Comparison of ENCODE assay signal across 1 cellular context in the genomic region with DNA sequence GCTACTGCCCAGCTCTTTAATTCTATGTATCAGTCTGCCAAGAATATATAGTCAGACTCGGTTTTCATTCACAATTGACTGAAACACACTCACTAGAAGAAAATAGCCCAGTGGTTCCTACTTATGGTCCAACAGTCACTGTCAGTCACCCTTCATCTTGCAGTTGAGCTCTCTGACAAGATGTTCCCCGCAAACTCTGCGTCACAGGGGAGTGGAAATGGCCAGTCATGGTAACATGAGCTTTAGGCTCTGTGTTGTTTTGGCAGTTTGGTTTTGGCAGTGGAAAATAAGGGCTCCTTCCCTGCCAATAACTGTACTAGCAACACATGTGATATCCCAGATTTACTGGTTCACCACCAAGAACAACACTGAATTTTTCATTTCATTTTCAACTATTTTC.
TF ChIP-seq lines count a peak whose summit lies in the region.

No MANE protein-coding gene starts in this region.

TF ChIP-seq in GM23338, 12 proteins besides CTCF, POLR2A, EP300 and RAD21 (continued from another document):
- TF ChIP-seq EZH2phosphoT487 (IDR thresholded peaks at IDR 0.05; ENCODE audit: unreplicated experiment) (no peak), CREB1 (CRISPR knock-in tag; IDR thresholded peaks at IDR 0.05; ENCODE audit: low read depth) (no peak), JUNB (IDR thresholded peaks at IDR 0.05; ENCODE audit: unreplicated experiment) (no peak), POLR2AphosphoS5 (IDR thresholded peaks at IDR 0.05; ENCODE audit: low read depth) (no peak), ZNF331 (CRISPR knock-in tag; IDR thresholded peaks at IDR 0.05; ENCODE audit: low read depth) (no peak)
- TF ChIP-seq, protein P1, sequence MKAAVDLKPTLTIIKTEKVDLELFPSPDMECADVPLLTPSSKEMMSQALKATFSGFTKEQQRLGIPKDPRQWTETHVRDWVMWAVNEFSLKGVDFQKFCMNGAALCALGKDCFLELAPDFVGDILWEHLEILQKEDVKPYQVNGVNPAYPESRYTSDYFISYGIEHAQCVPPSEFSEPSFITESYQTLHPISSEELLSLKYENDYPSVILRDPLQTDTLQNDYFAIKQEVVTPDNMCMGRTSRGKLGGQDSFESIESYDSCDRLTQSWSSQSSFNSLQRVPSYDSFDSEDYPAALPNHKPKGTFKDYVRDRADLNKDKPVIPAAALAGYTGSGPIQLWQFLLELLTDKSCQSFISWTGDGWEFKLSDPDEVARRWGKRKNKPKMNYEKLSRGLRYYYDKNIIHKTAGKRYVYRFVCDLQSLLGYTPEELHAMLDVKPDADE (IDR thresholded peaks at IDR 0.05) = no peak
TF ChIP-seq in GM23338: peak in this region for 0.
